ENCODE assay signal across 8 cellular contexts in genomic region chr9:89311346-89312153, GRCh38. TPM values are rescaled to one million over a fixed set of nuclear protein-coding genes. Genes with fewer than 3 reads are reported as not detected.
DNase-seq lines count a peak whose midpoint lies in the region; ATAC-seq, FAIRE-seq and TF ChIP-seq lines count a peak whose summit lies in the region.

No MANE protein-coding gene starts in this region.

- H4K20me1 ChIP-seq in keratinocyte (ENCODE audit: control insufficient read depth, extremely low read depth, insufficient read depth, low read length): peaks cover 10% of the 10 kb centered on the region

- peaks cover 0 to 9% of the 10 kb centered on the region in 2 experiments for H3K36me3 ChIP-seq in keratinocyte (ENCODE audit: control insufficient read depth in 2 of 2, extremely low read depth in 1 of 2, insufficient read depth in 2 of 2, low read length in 2 of 2)

- ATAC-seq in HG03460 (IDR thresholded peaks at IDR 0.05; ENCODE audit: unreplicated experiment): no peak
- ATAC-seq in GM21786 (IDR thresholded peaks at IDR 0.05; ENCODE audit: unreplicated experiment): no peak

- in situ Hi-C loops in astrocyte of the cerebellum (cut with HindIII; ENCODE audit: low sequenced_read_pairs): loop anchor here (10.0 kb wide), 1 partner anchor 623 kb away; no protein-coding TSS in a partner anchor

- H3K9me3 Mint-ChIP-seq in stimulated activated naive CD8-positive, alpha-beta T cell treated with anti-CD3 and anti-CD28 coated beads, Interleukin-15, Interleukin-2, amounts not matched to agents 100 ng/mL and 50 ng/mL, for 24 hours: no peaks in the 10 kb centered on the region

- H3K4me3 Mint-ChIP-seq in stimulated activated naive CD8-positive, alpha-beta T cell treated with anti-CD3 and anti-CD28 coated beads, Interleukin-15, Interleukin-2, amounts not matched to agents 100 ng/mL and 50 ng/mL, for 24 hours: peak overlapping the region; percentile 94

- H3K27ac Mint-ChIP-seq in stimulated activated naive CD8-positive, alpha-beta T cell treated with anti-CD3 and anti-CD28 coated beads, Interleukin-15, Interleukin-2, amounts not matched to agents 100 ng/mL and 50 ng/mL, for 24 hours: peak overlapping the region; percentile 98

- TF ChIP-seq RAD21 in Ishikawa (IDR thresholded peaks at IDR 0.05; ENCODE audit: low read depth): no peak

- H3K4me1 ChIP-seq in keratinocyte (ENCODE audit: control insufficient read depth, extremely low read depth, insufficient read depth, low read length): peaks cover 23% of the 10 kb centered on the region

- H3K9me1 ChIP-seq in keratinocyte (ENCODE audit: control insufficient read depth, extremely low read depth, insufficient read depth, low read length): no peaks in the 10 kb centered on the region

- H3K4me1 Mint-ChIP-seq in stimulated activated naive CD8-positive, alpha-beta T cell treated with anti-CD3 and anti-CD28 coated beads, Interleukin-15, Interleukin-2, amounts not matched to agents 100 ng/mL and 50 ng/mL, for 24 hours (ENCODE audit: low read depth): peaks cover 69% of the 10 kb centered on the region

- peak overlapping the region; percentile 86 for H3K4me2 ChIP-seq in keratinocyte (ENCODE audit: control insufficient read depth, extremely low read depth, insufficient read depth, low read depth, low read length)

- peaks cover 69% of the 10 kb centered on the region for H3K36me3 Mint-ChIP-seq in stimulated activated naive CD8-positive, alpha-beta T cell treated with anti-CD3 and anti-CD28 coated beads, Interleukin-15, Interleukin-2, amounts not matched to agents 100 ng/mL and 50 ng/mL, for 24 hours (ENCODE audit: low read depth)

- H3K4me3 ChIP-seq in astrocyte of the cerebellum (ENCODE audit: low read depth, low read length): peak overlapping the region; percentile 83
- H3K4me3 ChIP-seq in keratinocyte (ENCODE audit: control insufficient read depth in 2 of 3, extremely low read depth in 1 of 3, insufficient read depth in 2 of 3, low read depth in 1 of 3, low read length in 3 of 3): peak overlapping the region; percentile 87 to 98 (median 90)

- FAIRE-seq in keratinocyte (lab: Jason Lieb, UNC): no peak

- H2AFZ ChIP-seq in keratinocyte (ENCODE audit: control insufficient read depth, low read length): no peak overlapping the region

- H3K79me2 ChIP-seq in keratinocyte (ENCODE audit: control insufficient read depth, insufficient read depth, low read length): peaks cover 54% of the 10 kb centered on the region

- TF ChIP-seq CTCF in astrocyte of the cerebellum (IDR thresholded peaks at IDR 0.05; ENCODE audit: low read depth, low read length, missing control alignments) (no peak), keratinocyte (optimal IDR thresholded peaks at IDR 0.05 in 1 of 3, IDR thresholded peaks at IDR 0.05 in 1 of 3, conservative IDR thresholded peaks at IDR 0.05 in 1 of 3; ENCODE audit: extremely low read depth in 1 of 3, insufficient read depth in 2 of 3, low read length in 3 of 3) (no peak)

- DNase-seq in NCI-H2227 (lab: John Stamatoyannopoulos, UW; ENCODE audit: unreplicated experiment): peak; percentile 21
- no peak for DNase-seq in NCI-H2227 treated with DMSO at 0.1 percent for 48 hours (lab: John Stamatoyannopoulos, UW)
- DNase-seq in astrocyte of the cerebellum (ENCODE audit: low read depth): no peak
- no peak for DNase-seq in keratinocyte (ENCODE audit: low read depth, low spot score)

- dilution Hi-C loops in keratinocyte (cut with MboI; ENCODE audit: extremely low pct_ligation_motif_present, low sequenced_read_pairs): no loop called here

- H3K9me3 ChIP-seq in keratinocyte (ENCODE audit: control insufficient read depth, low read depth, low read length): no peaks in the 10 kb centered on the region

- TF ChIP-seq EP300 in Ishikawa (IDR thresholded peaks at IDR 0.05; ENCODE audit: borderline replicate concordance): no peak

- peak overlapping the region; percentile 90 for H3K27ac ChIP-seq in keratinocyte (ENCODE audit: control insufficient read depth, insufficient read depth, low read length)

- H3K27me3 ChIP-seq in keratinocyte (ENCODE audit: control insufficient read depth, extremely low read depth, insufficient read depth, low read length): no peaks in the 10 kb centered on the region

- no peaks in the 10 kb centered on the region for H3K27me3 Mint-ChIP-seq in stimulated activated naive CD8-positive, alpha-beta T cell treated with anti-CD3 and anti-CD28 coated beads, Interleukin-15, Interleukin-2, amounts not matched to agents 100 ng/mL and 50 ng/mL, for 24 hours

- H3K9ac ChIP-seq in keratinocyte (ENCODE audit: control insufficient read depth, extremely low read depth, insufficient read depth, low read length): peak overlapping the region; percentile 94

TF ChIP-seq in Ishikawa, 13 proteins besides CTCF, POLR2A, EP300 and RAD21:
- 0 out of 2 replicates have a peak, but pooled peaks have one; percentile 1 for TF ChIP-seq TEAD4 (IDR thresholded peaks at IDR 0.05)
- peak; percentile 69; the same call in 1 of the 2 replicates for TF ChIP-seq ZBTB7A (IDR thresholded peaks at IDR 0.05; ENCODE audit: low read depth)
- TF ChIP-seq TCF12 (IDR thresholded peaks at IDR 0.05; ENCODE audit: low read depth): no peak

RNA-seq across cellular contexts. Expression of gene CKS2, which starts 0.6 kb away (rescaled TPM):
- 130 to 291 TPM (median 224 TPM) in 3 replicates for polyA plus RNA-seq in keratinocyte
- 30.2 TPM for polyA plus RNA-seq in keratinocyte (2011; ENCODE audit: low read depth)
- 200 and 230 TPM in 2 replicates for polyA plus RNA-seq in keratinocyte (2011; cell fraction: cytosol; rRNA removed)
- polyA plus RNA-seq in keratinocyte (2011; cell fraction: nucleus; rRNA removed): 90.4 and 118 TPM in 2 replicates
- 75.7 and 143 TPM in 2 replicates for polyA plus RNA-seq in keratinocyte (2012; ENCODE audit: low replicate concordance)
- 30.3 to 117 TPM (median 88.1 TPM) in 3 replicates for polyA minus RNA-seq in keratinocyte
- polyA minus RNA-seq in keratinocyte (2011; cell fraction: cytosol; rRNA and poly(A)+ RNA removed): 83.3 TPM
- 9.1 and 12.6 TPM in 2 replicates for polyA minus RNA-seq in keratinocyte (2011; cell fraction: nucleus; rRNA and poly(A)+ RNA removed)

RNA-seq across cellular contexts. Expression of gene SECISBP2, which starts 6.8 kb away (rescaled TPM):
- 18.3 to 24.3 TPM (median 20.1 TPM) in 3 replicates for polyA plus RNA-seq in keratinocyte
- 4.9 TPM for polyA plus RNA-seq in keratinocyte (2011; ENCODE audit: low read depth)
- polyA plus RNA-seq in keratinocyte (2011; cell fraction: cytosol; rRNA removed): 11.6 and 20.6 TPM in 2 replicates
- polyA plus RNA-seq in keratinocyte (2011; cell fraction: nucleus; rRNA removed): 44.7 and 46.9 TPM in 2 replicates
- 13.2 and 14.2 TPM in 2 replicates for polyA plus RNA-seq in keratinocyte (2012; ENCODE audit: low replicate concordance)
- polyA minus RNA-seq in keratinocyte: 6.2 to 20.4 TPM (median 14.9 TPM) in 3 replicates
- 7.7 TPM for polyA minus RNA-seq in keratinocyte (2011; cell fraction: cytosol; rRNA and poly(A)+ RNA removed)
- polyA minus RNA-seq in keratinocyte (2011; cell fraction: nucleus; rRNA and poly(A)+ RNA removed): 19.1 and 33.5 TPM in 2 replicates
